Comparison of ENCODE assay signal across 21 cellular contexts in the genomic region with DNA sequence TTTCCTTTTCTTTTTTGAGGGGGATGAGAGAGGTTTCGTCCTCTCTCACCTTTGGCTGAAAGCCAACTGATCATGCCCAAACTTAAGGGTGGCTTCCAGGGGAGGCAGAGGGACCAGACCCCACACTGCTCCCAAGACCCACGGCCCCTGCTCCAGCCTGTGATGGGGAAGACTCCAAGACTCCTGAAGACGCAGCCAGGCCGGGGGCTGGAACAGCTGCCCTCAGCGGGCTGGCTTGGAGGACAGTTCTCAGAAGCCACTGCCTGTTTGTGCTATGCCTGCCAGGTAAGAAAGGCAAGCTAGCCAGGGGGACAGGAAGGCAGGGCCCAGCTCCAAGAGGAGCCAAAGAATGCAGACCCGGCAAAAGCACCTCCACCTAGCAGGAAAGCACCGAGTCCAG. TPM values are rescaled to one million over a fixed set of nuclear protein-coding genes. Genes with fewer than 3 reads are reported as not detected.
DNase-seq lines count a peak whose midpoint lies in the region; ATAC-seq, FAIRE-seq and TF ChIP-seq lines count a peak whose summit lies in the region.
"Had no signal": no experiment of that assay in that cellular context is flagged by ENCODE, and none has a peak within 500 bp of the region (broad histone marks: within the 10 kb centered on the region; RNA-seq: fewer than 3 reads in every experiment).

No MANE protein-coding gene starts in this region.

- no peak overlapping the region for H3K9ac ChIP-seq in mammary epithelial cell (ENCODE audit: insufficient read depth, low read length)

- 39% methylated on average over 7 of the region's 7 CpGs for WGBS in mammary epithelial cell (ENCODE audit: low coverage, missing lambda C conversion rate)
- 79 to 83% methylated on average over 6 to 7 of the region's 7 CpGs for WGBS in testis, 2 donors

- no peaks in the 10 kb centered on the region for H3K36me3 ChIP-seq in mammary epithelial cell (ENCODE audit: insufficient read depth, low read length)
- no peaks in the 10 kb centered on the region for H3K36me3 ChIP-seq in left lung
- H3K36me3 ChIP-seq in testis (ENCODE audit: low read depth, missing control alignments): no peaks in the 10 kb centered on the region
- no peaks in the 10 kb centered on the region for H3K36me3 ChIP-seq in WERI-Rb-1
- H3K36me3 ChIP-seq: SJCRH30, thyroid gland had no signal

- no peak for TF ChIP-seq POLR2A in testis (IDR thresholded peaks at IDR 0.05)

- intact Hi-C loops in MCF 10A (cut with micrococcal nuclease) (no loop called here), mammary epithelial cell (cut with micrococcal nuclease) (no loop called here), left lung (cut with DNase I) (no loop called here), testis (cut with DNase I; ENCODE audit: low total_unique reads) (no loop called here)

- H3K27ac Mint-ChIP-seq in MCF 10A (ENCODE audit: low read depth, unreplicated experiment): peak overlapping the region; percentile 29
- H3K27ac Mint-ChIP-seq: CD4-positive, alpha-beta memory T cell; nephron; T-helper 17 cell had no signal

- no peak for FAIRE-seq in urothelium cell line (lab: Jason Lieb, UNC)
- FAIRE-seq: frontal cortex had no signal

- peak; percentile 10 for ATAC-seq in left lung
- ATAC-seq in HG02870 (IDR thresholded peaks at IDR 0.05; ENCODE audit: unreplicated experiment): no peak
- ATAC-seq: T-helper 17 cell had no signal

- H3K4me2 ChIP-seq in mammary epithelial cell (ENCODE audit: insufficient read depth, low read depth, low read length): no peak overlapping the region

- DNase-seq in MCF 10A (ENCODE audit: unreplicated experiment) (no peak), mammary epithelial cell (no peak), left lung (peak in 1 of 2 donors; percentile 26), testis (peak; percentile 8), urothelium cell line (ENCODE audit: low spot score) (no peak), WERI-Rb-1 (no peak)
- peak; percentile 41 for DNase-seq in activated CD8-positive, alpha-beta memory T cell treated with anti-CD3 and anti-CD28 coated beads, Interleukin-2, amount 50 U/mL, for 48 hours
- DNase-seq: caudate nucleus; CD4-positive, alpha-beta memory T cell; GOT3; midbrain; NCI-H1694; NCI-H774; stimulated activated CD4-positive, alpha-beta T cell treated with anti-CD3 and anti-CD28 coated beads, Interleukin-1b, Interleukin-23, amount 100 ng/mL, for 48 hours; stimulated activated naive CD4-positive, alpha-beta T cell; T-helper 17 cell had no signal

- in situ Hi-C loops in mammary epithelial cell (cut with MboI; ENCODE audit: low sequenced_read_pairs in 2 of 2): no loop called here

- H3K9me3 Mint-ChIP-seq in MCF 10A (ENCODE audit: unreplicated experiment): no peaks in the 10 kb centered on the region
- H3K9me3 Mint-ChIP-seq: CD4-positive, alpha-beta memory T cell had no signal

- BruUV-seq in MCF 10A (replicated peaks; lab: Mats Ljungman, UMichigan) (no TSS peak), mammary epithelial cell (replicated peaks; lab: Mats Ljungman, UMichigan) (no TSS peak)

- CTCF ChIA-PET in MCF 10A (lab: Yijun Ruan, JAX): interaction anchor here (0.6 to 0.9 kb wide), 2 partner anchors 32 to 41 kb away, joined by 3 read pairs; no protein-coding TSS in a partner anchor
- CTCF ChIA-PET in mammary epithelial cell (lab: Charles Lee; ENCODE audit: low non-redundant PET): no interaction called here

- dilution Hi-C loops in mammary epithelial cell (cut with HindIII; ENCODE audit: low sequenced_read_pairs): no loop called here

- H3K27ac ChIP-seq in mammary epithelial cell (ENCODE audit: insufficient read depth, low read depth, low read length): no peak overlapping the region
- H3K27ac ChIP-seq in left lung: no peak overlapping the region
- H3K27ac ChIP-seq in testis: no peak overlapping the region
- no peak overlapping the region for H3K27ac ChIP-seq in WERI-Rb-1
- H3K27ac ChIP-seq: SJCRH30, thyroid gland had no signal

- H3K79me2 ChIP-seq in mammary epithelial cell (ENCODE audit: insufficient read depth, low read length): no peaks in the 10 kb centered on the region

- no peaks in the 10 kb centered on the region for H3K27me3 Mint-ChIP-seq in MCF 10A (ENCODE audit: insufficient read depth, unreplicated experiment)
- H3K27me3 Mint-ChIP-seq: CD4-positive, alpha-beta memory T cell; T-helper 17 cell had no signal

- H3K27me3 ChIP-seq in mammary epithelial cell (ENCODE audit: insufficient read depth, low read length): no peaks in the 10 kb centered on the region
- no peaks in the 10 kb centered on the region for H3K27me3 ChIP-seq in left lung
- no peaks in the 10 kb centered on the region for H3K27me3 ChIP-seq in testis
- H3K27me3 ChIP-seq in WERI-Rb-1 (ENCODE audit: insufficient read depth, low read depth, severe bottlenecking): no peaks in the 10 kb centered on the region
- H3K27me3 ChIP-seq: SJCRH30, thyroid gland had no signal

- H3K9me3 ChIP-seq in mammary epithelial cell (replicated peaks; ENCODE audit: insufficient read depth, low read length) (no peaks in the 10 kb centered on the region), left lung (no peaks in the 10 kb centered on the region), testis (no peaks in the 10 kb centered on the region), WERI-Rb-1 (ENCODE audit: severe bottlenecking) (no peaks in the 10 kb centered on the region)
- H3K9me3 ChIP-seq: SJCRH30, thyroid gland had no signal

- no peak for TF ChIP-seq CTCF in MCF 10A (IDR thresholded peaks at IDR 0.05; ENCODE audit: unreplicated experiment)
- no peak for TF ChIP-seq CTCF in mammary epithelial cell (conservative IDR thresholded peaks at IDR 0.05 in 1 of 2, IDR thresholded peaks at IDR 0.05 in 1 of 2; ENCODE audit: extremely low read depth in 1 of 2, insufficient read depth in 1 of 2, low read depth in 1 of 2, low read length in 2 of 2)
- TF ChIP-seq CTCF in left lung (IDR thresholded peaks at IDR 0.05): no peak
- TF ChIP-seq CTCF in testis (IDR thresholded peaks at IDR 0.05): no peak
- no peak for TF ChIP-seq CTCF in WERI-Rb-1 (IDR thresholded peaks at IDR 0.05; ENCODE audit: low read depth, low read length)

- no peaks in the 10 kb centered on the region for H4K20me1 ChIP-seq in mammary epithelial cell (ENCODE audit: insufficient read depth, low read length)

- no peak overlapping the region for H3K4me3 Mint-ChIP-seq in MCF 10A (ENCODE audit: unreplicated experiment)
- H3K4me3 Mint-ChIP-seq: CD4-positive, alpha-beta memory T cell; nephron; T-helper 17 cell had no signal

- peaks cover 6% of the 10 kb centered on the region for H3K36me3 Mint-ChIP-seq in MCF 10A (ENCODE audit: insufficient read depth, unreplicated experiment)

- peaks cover 23% of the 10 kb centered on the region for H3K4me1 Mint-ChIP-seq in MCF 10A (ENCODE audit: insufficient read depth, unreplicated experiment)
- H3K4me1 Mint-ChIP-seq: nephron had no signal

- POLR2A ChIA-PET in MCF 10A (lab: Yijun Ruan, JAX): interaction anchor here (3.1 kb wide), 1 partner anchor 16 kb away, joined by 17 read pairs; no protein-coding TSS in a partner anchor

- H3K4me1 ChIP-seq in mammary epithelial cell (ENCODE audit: insufficient read depth, low read length) (peaks cover 22% of the 10 kb centered on the region), left lung (peaks cover 0 to 8% of the 10 kb centered on the region in 2 donors), testis (no peaks in the 10 kb centered on the region)

- H2AFZ ChIP-seq in mammary epithelial cell (ENCODE audit: low read depth, low read length): no peak overlapping the region

- no peak overlapping the region for H3K4me3 ChIP-seq in mammary epithelial cell (replicated peaks in 1 of 3; ENCODE audit: insufficient read depth in 1 of 3, low read depth in 2 of 3, low read length in 3 of 3)
- no peak overlapping the region for H3K4me3 ChIP-seq in left lung
- H3K4me3 ChIP-seq in testis: no peak overlapping the region
- H3K4me3 ChIP-seq in WERI-Rb-1 (ENCODE audit: low read depth, low read length): no peak overlapping the region
- H3K4me3 ChIP-seq: SJCRH30, thyroid gland had no signal

RNA-seq across cellular contexts. Expression of a gene that starts 31.5 kb away (rescaled TPM):
- total RNA-seq in MCF 10A (2022) (4.3 and 7.1 TPM in 2 replicates), mammary epithelial cell (1 to 10 TPM; 3.8 to 7.8 TPM), left lung (1 to 10 TPM; 6.7 to 7.9 TPM), testis (1 to 10 TPM; 5.5 to 6.9 TPM)
- polyA plus RNA-seq in mammary epithelial cell (7.9 TPM), testis (ENCODE audit: insufficient read depth, low read depth, low replicate concordance) (6.0 TPM)
- 0.93 TPM for polyA minus RNA-seq in mammary epithelial cell

RNA-seq across cellular contexts. Expression of a gene that starts 31.5 kb away (rescaled TPM):
- total RNA-seq in MCF 10A (2022) (16.8 and 20.6 TPM in 2 replicates), mammary epithelial cell (10 to 100 TPM; 20.7 to 21.9 TPM), left lung (10 to 100 TPM; 21.4 to 28.0 TPM), testis (10 to 100 TPM; 11.0 to 14.7 TPM)
- polyA plus RNA-seq in mammary epithelial cell (17.8 TPM), testis (ENCODE audit: insufficient read depth, low read depth, low replicate concordance) (10.9 TPM)
- polyA minus RNA-seq in mammary epithelial cell: 72.2 TPM

Comparison
In these comparisons a context has a peak if more than half of its experiments do, and no peak if none do; other contexts are left out.
1. DNase-seq: peak in activated CD8-positive, alpha-beta memory T cell treated with anti-CD3 and anti-CD28 coated beads, Interleukin-2, amount 50 U/mL, for 48 hours (single experiment) and testis (single experiment); none in MCF 10A (single experiment), mammary epithelial cell (single experiment), urothelium cell line (single experiment) and WERI-Rb-1 (single experiment).